11 cellular contexts compared by ENCODE assay signal in the genomic region with DNA sequence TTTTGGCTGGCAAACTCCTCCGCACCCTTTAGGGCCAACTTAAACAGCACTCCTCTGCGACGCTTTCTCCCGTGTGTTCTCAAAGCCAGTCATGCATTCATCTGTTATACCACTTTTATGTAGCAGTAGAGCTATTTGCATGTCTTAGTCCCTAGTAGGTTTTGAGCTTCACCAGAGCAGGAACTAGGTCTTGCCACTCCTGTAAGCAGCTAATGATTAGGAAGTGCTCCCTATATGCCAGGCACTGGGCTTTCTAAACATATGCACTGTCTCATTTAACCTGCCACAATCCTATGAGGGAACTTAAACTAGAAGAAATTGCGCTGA.
DNase-seq lines count a peak whose midpoint lies in the region; ATAC-seq lines count a peak whose summit lies in the region.
"Had no signal": no experiment of that assay in that cellular context is flagged by ENCODE, and none has a peak within 500 bp of the region (broad histone marks: within the 10 kb centered on the region; RNA-seq: fewer than 3 reads in every experiment).

No MANE protein-coding gene starts in this region.

- intact Hi-C loops in activated T-helper 1 cell treated with anti-CD3 and anti-CD28 coated beads, Interleukin-12 subunit alpha, Interleukin-12 subunit beta, Interleukin-2, Interleukin-4 antibody, amounts not matched to agents 30 ng/mL and 10 ng/mL and 1 ng/mL, durations not matched to agents 14 hours and 24 hours and 36 hours (cut with micrococcal nuclease), result no loop called here

- no peaks in the 10 kb centered on the region for H3K9me3 Mint-ChIP-seq in activated T-helper 1 cell treated with anti-CD3 and anti-CD28 coated beads, Interleukin-12 subunit alpha, Interleukin-12 subunit beta, Interleukin-2, Interleukin-4 antibody, amounts not matched to agents 30 ng/mL and 10 ng/mL and 1 ng/mL, durations not matched to agents 14 hours and 24 hours and 36 hours
- H3K9me3 Mint-ChIP-seq: GM23338 had no signal

- peaks cover 9% of the 10 kb centered on the region for H3K4me1 ChIP-seq in HAP-1

- peaks cover 4% of the 10 kb centered on the region for H3K27me3 Mint-ChIP-seq in activated T-helper 1 cell treated with anti-CD3 and anti-CD28 coated beads, Interleukin-12 subunit alpha, Interleukin-12 subunit beta, Interleukin-2, Interleukin-4 antibody, amounts not matched to agents 30 ng/mL and 10 ng/mL and 1 ng/mL, durations not matched to agents 14 hours and 24 hours and 36 hours (ENCODE audit: insufficient read depth)

- H3K4me3 Mint-ChIP-seq in activated T-helper 1 cell treated with anti-CD3 and anti-CD28 coated beads, Interleukin-12 subunit alpha, Interleukin-12 subunit beta, Interleukin-2, Interleukin-4 antibody, amounts not matched to agents 30 ng/mL and 10 ng/mL and 1 ng/mL, durations not matched to agents 14 hours and 24 hours and 36 hours, result no peak overlapping the region
- H3K4me3 Mint-ChIP-seq: GM23338 had no signal

- H3K36me3 ChIP-seq in HAP-1 (replicated peaks), result no peaks in the 10 kb centered on the region

- H3K27ac Mint-ChIP-seq in activated T-helper 1 cell treated with anti-CD3 and anti-CD28 coated beads, Interleukin-12 subunit alpha, Interleukin-12 subunit beta, Interleukin-2, Interleukin-4 antibody, amounts not matched to agents 30 ng/mL and 10 ng/mL and 1 ng/mL, durations not matched to agents 14 hours and 24 hours and 36 hours, result no peak overlapping the region

- H3K27me3 ChIP-seq in HAP-1 (ENCODE audit: low read depth), result no peaks in the 10 kb centered on the region
- H3K27me3 ChIP-seq: neutrophil had no signal

- ATAC-seq in GM18907 (IDR thresholded peaks at IDR 0.05; ENCODE audit: unreplicated experiment) (peak; percentile 81), HG02588 (IDR thresholded peaks at IDR 0.05; ENCODE audit: unreplicated experiment) (peak; percentile 72)
- ATAC-seq: GM23338 had no signal

- H3K36me3 Mint-ChIP-seq in activated T-helper 1 cell treated with anti-CD3 and anti-CD28 coated beads, Interleukin-12 subunit alpha, Interleukin-12 subunit beta, Interleukin-2, Interleukin-4 antibody, amounts not matched to agents 30 ng/mL and 10 ng/mL and 1 ng/mL, durations not matched to agents 14 hours and 24 hours and 36 hours (ENCODE audit: low read depth), result no peaks in the 10 kb centered on the region

- in situ Hi-C loops in HAP-1 (cut with MboI; ENCODE audit: low sequenced_read_pairs), result no loop called here

- H3K4me1 Mint-ChIP-seq in activated T-helper 1 cell treated with anti-CD3 and anti-CD28 coated beads, Interleukin-12 subunit alpha, Interleukin-12 subunit beta, Interleukin-2, Interleukin-4 antibody, amounts not matched to agents 30 ng/mL and 10 ng/mL and 1 ng/mL, durations not matched to agents 14 hours and 24 hours and 36 hours (ENCODE audit: low read depth), result no peaks in the 10 kb centered on the region

- no peaks in the 10 kb centered on the region for H3K9me3 ChIP-seq in HAP-1
- H3K9me3 ChIP-seq: neutrophil had no signal

- DNase-seq in NCI-H526 treated with DMSO at 0.1 percent for 48 hours (lab: John Stamatoyannopoulos, UW) (peak; percentile 90), renal cortical epithelial cell (ENCODE audit: low read depth) (peak; percentile 62), EL (no peak), HAP-1 (ENCODE audit: low spot score in 2 of 2) (no peak)
- DNase-seq in activated T-helper 1 cell treated with anti-CD3 and anti-CD28 coated beads, Interleukin-12 subunit alpha, Interleukin-12 subunit beta, Interleukin-2, Interleukin-4 antibody, amounts not matched to agents 30 ng/mL and 10 ng/mL and 1 ng/mL, durations not matched to agents 14 hours and 24 hours and 36 hours (ENCODE audit: low spot score), result no peak
- no peak for DNase-seq in activated CD4-positive, alpha-beta T cell treated with anti-CD3 and anti-CD28 coated beads, Interleukin-2, amount 50 U/mL, for 48 hours
- DNase-seq: NCI-H774 had no signal

- no peak overlapping the region for H3K4me3 ChIP-seq in HAP-1
- H3K4me3 ChIP-seq: GM23338 had no signal

Comparison
In these comparisons a context has a peak if more than half of its experiments do, and no peak if none do; other contexts are left out.
1. DNase-seq: peak in NCI-H526 treated with DMSO at 0.1 percent for 48 hours (single experiment) and renal cortical epithelial cell (single experiment); none in EL (single experiment), HAP-1 (0 of 2), activated T-helper 1 cell treated with anti-CD3 and anti-CD28 coated beads, Interleukin-12 subunit alpha, Interleukin-12 subunit beta, Interleukin-2, Interleukin-4 antibody, amounts not matched to agents 30 ng/mL and 10 ng/mL and 1 ng/mL, durations not matched to agents 14 hours and 24 hours and 36 hours (single experiment) and activated CD4-positive, alpha-beta T cell treated with anti-CD3 and anti-CD28 coated beads, Interleukin-2, amount 50 U/mL, for 48 hours (0 of 2).